15 cellular contexts compared by ENCODE assay signal in genomic region chr12:39105111-39105510, GRCh38.
"Had no signal": no experiment of that assay in that cellular context is flagged by ENCODE, and none has a peak within 500 bp of the region (broad histone marks: within the 10 kb centered on the region; RNA-seq: fewer than 3 reads in every experiment).

No MANE protein-coding gene starts in this region.

- DNase-seq: colonic mucosa; dermis blood vessel endothelial cell; endodermal cell; erythroblast; natural killer cell; posterior cingulate gyrus; stimulated activated CD4-positive, alpha-beta T cell treated with anti-CD3 and anti-CD28 coated beads, Interleukin-2, amount 100 ng/mL, for 24 hours; stimulated activated CD4-positive, alpha-beta T cell treated with anti-CD3 and anti-CD28 coated beads, Interleukin-4, amount 100 ng/mL, for 4 hours; stimulated activated naive B cell treated with anti-CD40 and anti-IgM and Interleukin-4, amounts not matched to agents 10 μg/mL and 1 μg/mL and 100 μg/mL, for 72 hours; stimulated activated naive CD8-positive, alpha-beta T cell treated with anti-CD3 and anti-CD28 coated beads, Interleukin-15, amount 100 ng/mL, for 72 hours; testis; transverse colon had no signal

- H3K27me3 Mint-ChIP-seq: stimulated activated naive B cell treated with anti-CD40 and anti-IgM and Interleukin-4, amounts not matched to agents 10 μg/mL and 1 μg/mL and 100 μg/mL, for 72 hours; stimulated activated naive CD8-positive, alpha-beta T cell treated with anti-CD3 and anti-CD28 coated beads, Interleukin-15, amount 100 ng/mL, for 72 hours had no signal

- H3K36me3 Mint-ChIP-seq: natural killer cell; stimulated activated naive B cell treated with anti-CD40 and anti-IgM and Interleukin-4, amounts not matched to agents 10 μg/mL and 1 μg/mL and 100 μg/mL, for 72 hours had no signal

- H3K27ac ChIP-seq: colonic mucosa, testis, transverse colon had no signal

- H3K4me1 Mint-ChIP-seq: neural crest cell; stimulated activated naive B cell treated with anti-CD40 and anti-IgM and Interleukin-4, amounts not matched to agents 10 μg/mL and 1 μg/mL and 100 μg/mL, for 72 hours; stimulated activated naive CD8-positive, alpha-beta T cell treated with anti-CD3 and anti-CD28 coated beads, Interleukin-15, amount 100 ng/mL, for 72 hours had no signal

- H3K9me3 ChIP-seq: colonic mucosa, testis, transverse colon had no signal

- FAIRE-seq: endothelial cell of umbilical vein had no signal

- H3K9me3 Mint-ChIP-seq: natural killer cell; neural crest cell; stimulated activated naive B cell treated with anti-CD40 and anti-IgM and Interleukin-4, amounts not matched to agents 10 μg/mL and 1 μg/mL and 100 μg/mL, for 72 hours; stimulated activated naive CD8-positive, alpha-beta T cell treated with anti-CD3 and anti-CD28 coated beads, Interleukin-15, amount 100 ng/mL, for 72 hours had no signal

- H3K4me1 ChIP-seq: colonic mucosa, testis, transverse colon had no signal

- H3K27me3 ChIP-seq: colonic mucosa, testis, transverse colon had no signal

- H3K36me3 ChIP-seq: colonic mucosa, transverse colon had no signal

- H3K4me3 ChIP-seq: colonic mucosa, testis, transverse colon had no signal

- ATAC-seq: natural killer cell; sciatic nerve; stimulated activated naive B cell treated with anti-CD40 and anti-IgM and Interleukin-4, amounts not matched to agents 10 μg/mL and 1 μg/mL and 100 μg/mL, for 72 hours; stimulated activated naive CD8-positive, alpha-beta T cell treated with anti-CD3 and anti-CD28 coated beads, Interleukin-15, amount 100 ng/mL, for 72 hours had no signal

- H3K4me3 Mint-ChIP-seq: endodermal cell; natural killer cell; neural crest cell; stimulated activated naive B cell treated with anti-CD40 and anti-IgM and Interleukin-4, amounts not matched to agents 10 μg/mL and 1 μg/mL and 100 μg/mL, for 72 hours; stimulated activated naive CD8-positive, alpha-beta T cell treated with anti-CD3 and anti-CD28 coated beads, Interleukin-15, amount 100 ng/mL, for 72 hours had no signal

- H3K27ac Mint-ChIP-seq: endodermal cell; natural killer cell; stimulated activated naive B cell treated with anti-CD40 and anti-IgM and Interleukin-4, amounts not matched to agents 10 μg/mL and 1 μg/mL and 100 μg/mL, for 72 hours; stimulated activated naive CD8-positive, alpha-beta T cell treated with anti-CD3 and anti-CD28 coated beads, Interleukin-15, amount 100 ng/mL, for 72 hours had no signal
